ENCODE assay signal across 14 cellular contexts in the genomic region with DNA sequence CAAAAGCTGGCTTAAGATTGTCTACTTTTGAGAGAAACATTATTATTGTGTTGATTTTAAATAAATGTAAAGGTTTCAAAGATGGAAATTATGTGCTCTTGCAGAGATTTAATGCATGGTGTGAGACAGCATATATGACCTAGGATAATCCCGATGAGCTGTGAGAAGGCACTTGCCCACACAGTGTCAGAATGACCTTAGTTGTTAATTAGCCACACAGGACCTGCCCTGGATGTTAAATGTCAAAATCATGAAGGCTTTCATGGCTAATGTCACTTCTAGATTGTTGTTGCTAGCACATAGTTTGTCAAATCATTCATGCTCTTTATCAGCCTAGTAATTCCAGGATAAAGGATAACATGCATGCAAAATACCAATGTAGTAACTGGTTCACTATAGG.
DNase-seq lines count a peak whose midpoint lies in the region; ATAC-seq lines count a peak whose summit lies in the region.
"Had no signal": no experiment of that assay in that cellular context is flagged by ENCODE, and none has a peak within 500 bp of the region (broad histone marks: within the 10 kb centered on the region; RNA-seq: fewer than 3 reads in every experiment).

No MANE protein-coding gene starts in this region.

- ATAC-seq in Right ventricle myocardium superior (ENCODE audit: poor library complexity) (peak; percentile 49), HG03280 (IDR thresholded peaks at IDR 0.05; ENCODE audit: unreplicated experiment) (no peak)
- ATAC-seq: CD8-positive, alpha-beta T cell had no signal

- DNase-seq in Right ventricle myocardium superior (no peak), cardiac septum (ENCODE audit: low spot score) (no peak), NCI-H82 (lab: John Stamatoyannopoulos, UW) (peak; percentile 59), NCI-H82 treated with DMSO at 0.1 percent for 48 hours (lab: John Stamatoyannopoulos, UW; ENCODE audit: unreplicated experiment) (peak; percentile 32)
- no peak for DNase-seq in activated CD4-positive, alpha-beta T cell treated with anti-CD3 and anti-CD28 coated beads for 4 hours
- DNase-seq: 8988T; AML-193; Caco-2; Calu3; CD4-positive, alpha-beta T cell; CD8-positive, alpha-beta T cell; DMS79 treated with DMSO at 0.1 percent for 48 hours; GF-D8 had no signal

- intact Hi-C loops in Right ventricle myocardium superior (cut with DNase I), result no loop called here
- intact Hi-C loops in cardiac septum (cut with DNase I), result no loop called here

Comparison
In these comparisons a context has a peak if more than half of its experiments do, and no peak if none do; other contexts are left out.
1. DNase-seq: peak in NCI-H82 (single experiment) and NCI-H82 treated with DMSO at 0.1 percent for 48 hours (single experiment); none in Right ventricle myocardium superior (single experiment), cardiac septum (single experiment) and activated CD4-positive, alpha-beta T cell treated with anti-CD3 and anti-CD28 coated beads for 4 hours (0 of 2).